15 cellular contexts compared by ENCODE assay signal in the genomic region with DNA sequence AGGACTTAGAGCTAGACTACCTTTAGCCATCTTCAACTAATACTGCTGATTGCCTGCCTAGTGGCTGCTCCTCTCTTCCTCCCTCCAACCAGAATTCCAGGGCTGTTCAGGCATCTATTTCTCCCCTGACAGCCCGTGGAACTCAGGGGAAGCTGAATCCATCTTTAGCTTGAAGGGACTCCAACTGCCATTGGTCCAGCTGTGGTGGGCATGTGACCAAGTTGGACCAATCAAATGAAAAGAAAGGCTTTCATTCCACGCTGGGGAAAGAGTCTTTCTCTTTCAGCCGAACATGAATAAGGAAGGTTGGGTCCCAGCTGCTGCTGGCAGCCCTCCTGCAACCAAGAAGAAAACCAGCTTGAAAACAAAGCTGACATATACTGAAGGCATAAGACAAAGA.
DNase-seq lines count a peak whose midpoint lies in the region; ATAC-seq and TF ChIP-seq lines count a peak whose summit lies in the region.
"Had no signal": no experiment of that assay in that cellular context is flagged by ENCODE, and none has a peak within 500 bp of the region (broad histone marks: within the 10 kb centered on the region; RNA-seq: fewer than 3 reads in every experiment).

No MANE protein-coding gene starts in this region.

- TF ChIP-seq POLR2A in transverse colon (IDR thresholded peaks at IDR 0.05): no peak

- H3K36me3 ChIP-seq in Karpas-422 (ENCODE audit: insufficient read depth, low read length) (no peaks in the 10 kb centered on the region), mesendoderm (ENCODE audit: control insufficient read depth, insufficient read depth, low read length) (no peaks in the 10 kb centered on the region), transverse colon (no peaks in the 10 kb centered on the region)

- H3K27me3 ChIP-seq in Karpas-422 (ENCODE audit: low read length) (no peaks in the 10 kb centered on the region), mesendoderm (ENCODE audit: insufficient read depth, low read length, poor library complexity) (no peaks in the 10 kb centered on the region), transverse colon (no peaks in the 10 kb centered on the region)

- H3K4me1 Mint-ChIP-seq in WTC11: no peaks in the 10 kb centered on the region

- no peak overlapping the region for H3K27ac Mint-ChIP-seq in WTC11

- H3K9me3 Mint-ChIP-seq in WTC11: no peaks in the 10 kb centered on the region

- no peak overlapping the region for H3K18ac ChIP-seq in mesendoderm (ENCODE audit: low read length)

- H3K27ac ChIP-seq in Karpas-422 (ENCODE audit: low read length) (no peak overlapping the region), mesendoderm (ENCODE audit: low read depth, low read length) (no peak overlapping the region), transverse colon (no peak overlapping the region)

- H3K9me3 ChIP-seq in Karpas-422 (ENCODE audit: low read length) (no peaks in the 10 kb centered on the region), transverse colon (no peaks in the 10 kb centered on the region)

- POLR2A ChIA-PET in WTC11 (lab: Charles Lee): no interaction called here

- no peak overlapping the region for H3K4me3 Mint-ChIP-seq in WTC11

- H3K79me2 ChIP-seq in Karpas-422 (ENCODE audit: low read length): no peaks in the 10 kb centered on the region
- no peaks in the 10 kb centered on the region for H3K79me2 ChIP-seq in mesendoderm (ENCODE audit: control insufficient read depth, insufficient read depth, low read length)

- CTCF ChIA-PET in WTC11 (lab: Charles Lee): no interaction called here

- DNase-seq in ELR (ENCODE audit: low read depth): peak; percentile 8
- peak; percentile 50 for DNase-seq in Karpas-422
- DNase-seq in WTC11 (ENCODE audit: low spot score): no peak
- DNase-seq in mesendoderm: peak; percentile 31
- no peak for DNase-seq in NCI-H1092 treated with DMSO at 0.1 percent for 48 hours (lab: John Stamatoyannopoulos, UW)
- DNase-seq in transverse colon: no peak
- DNase-seq in cardiac septum (ENCODE audit: low spot score): no peak
- DNase-seq: DMS79 treated with DMSO at 0.1 percent for 48 hours, H7, KBM-7, NCI-H1105, NCI-H187 treated with DMSO at 0.1 percent for 48 hours, NCI-H2171, SIG-M5 had no signal

- intact Hi-C loops in transverse colon (cut with DNase I; ENCODE audit: low total_unique reads): no loop called here
- intact Hi-C loops in cardiac septum (cut with DNase I): no loop called here

- no peak overlapping the region for H4K5ac ChIP-seq in mesendoderm (ENCODE audit: low read length)

- H3K4me1 ChIP-seq in Karpas-422 (ENCODE audit: low read length) (no peaks in the 10 kb centered on the region), mesendoderm (ENCODE audit: control insufficient read depth, low read depth, low read length) (no peaks in the 10 kb centered on the region), transverse colon (no peaks in the 10 kb centered on the region)

- H2AFZ ChIP-seq in Karpas-422 (ENCODE audit: low read length): no peak overlapping the region

- H3K79me1 ChIP-seq in mesendoderm (ENCODE audit: low read length): no peaks in the 10 kb centered on the region

- H2BK120ac ChIP-seq in mesendoderm (ENCODE audit: low read depth, low read length): no peak overlapping the region

- H3K56ac ChIP-seq in mesendoderm (ENCODE audit: low read length): no peak overlapping the region

- H3K23ac ChIP-seq in mesendoderm (ENCODE audit: low read length): no peak overlapping the region

- ATAC-seq in WTC11: peak; percentile 68
- no peak for ATAC-seq in GM18907 (IDR thresholded peaks at IDR 0.05; ENCODE audit: unreplicated experiment)

- H2AK5ac ChIP-seq in mesendoderm (ENCODE audit: low read length): no peak overlapping the region

- no peak overlapping the region for H2BK15ac ChIP-seq in mesendoderm (replicated peaks; ENCODE audit: low read depth)

- H3K9ac ChIP-seq in Karpas-422 (ENCODE audit: low read length): no peak overlapping the region
- H3K9ac ChIP-seq in mesendoderm (ENCODE audit: low read length): no peak overlapping the region

- H3K36me3 Mint-ChIP-seq in WTC11: no peaks in the 10 kb centered on the region

- H4K20me1 ChIP-seq in Karpas-422 (ENCODE audit: insufficient read depth, low read depth, low read length): no peaks in the 10 kb centered on the region

- H3K4me2 ChIP-seq in Karpas-422 (ENCODE audit: low read depth, low read length, poor library complexity, severe bottlenecking) (no peak overlapping the region), mesendoderm (ENCODE audit: low read length) (no peak overlapping the region)

- H3K9me2 ChIP-seq in Karpas-422 (replicated peaks; ENCODE audit: insufficient read depth, low read length): no peaks in the 10 kb centered on the region

- TF ChIP-seq CTCF in WTC11 (IDR thresholded peaks at IDR 0.05) (no peak), transverse colon (IDR thresholded peaks at IDR 0.05) (no peak)

- H3K4ac ChIP-seq in mesendoderm (ENCODE audit: low read depth, low read length): no peak overlapping the region

- TF ChIP-seq EP300 in transverse colon (IDR thresholded peaks at IDR 0.05; ENCODE audit: low read depth): no peak

- H4K8ac ChIP-seq in mesendoderm (ENCODE audit: low read depth, low read length): no peak overlapping the region

- no peak overlapping the region for H3K4me3 ChIP-seq in Karpas-422 (ENCODE audit: low read length)
- H3K4me3 ChIP-seq in mesendoderm (ENCODE audit: low read length): no peak overlapping the region
- no peak overlapping the region for H3K4me3 ChIP-seq in transverse colon

- no peak overlapping the region for H2BK5ac ChIP-seq in mesendoderm (ENCODE audit: low read length)

- in situ Hi-C loops in transverse colon (cut with MboI; ENCODE audit: low pct_ligation_motif_present in 1 of 4, low pct_unique_long_range_greater_than_20kb in 1 of 4, low sequenced_read_pairs in 3 of 4): no loop called here

- WGBS in mesendoderm (ENCODE audit: extremely low coverage, insufficient coverage, low lambda C conversion rate): no CpG with 5 or more reads among the region's 3 CpGs
- WGBS in transverse colon (ENCODE audit: low coverage in 1 of 2), 2 donors: 52% methylated on average over 3 of the region's 3 CpGs; no CpG with 5 or more reads in 1 of the 2 donors

- no peaks in the 10 kb centered on the region; the same call in 1 of the 2 replicates for H3K27me3 Mint-ChIP-seq in WTC11 (ENCODE audit: low read depth)

TF ChIP-seq in WTC11, 78 proteins besides CTCF, POLR2A, EP300 and RAD21 (continues in another document):
- TF ChIP-seq, protein P1, sequence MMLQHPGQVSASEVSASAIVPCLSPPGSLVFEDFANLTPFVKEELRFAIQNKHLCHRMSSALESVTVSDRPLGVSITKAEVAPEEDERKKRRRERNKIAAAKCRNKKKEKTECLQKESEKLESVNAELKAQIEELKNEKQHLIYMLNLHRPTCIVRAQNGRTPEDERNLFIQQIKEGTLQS (CRISPR knock-in tag; conservative IDR thresholded peaks at IDR 0.05): no peak
- TF ChIP-seq, protein P2, sequence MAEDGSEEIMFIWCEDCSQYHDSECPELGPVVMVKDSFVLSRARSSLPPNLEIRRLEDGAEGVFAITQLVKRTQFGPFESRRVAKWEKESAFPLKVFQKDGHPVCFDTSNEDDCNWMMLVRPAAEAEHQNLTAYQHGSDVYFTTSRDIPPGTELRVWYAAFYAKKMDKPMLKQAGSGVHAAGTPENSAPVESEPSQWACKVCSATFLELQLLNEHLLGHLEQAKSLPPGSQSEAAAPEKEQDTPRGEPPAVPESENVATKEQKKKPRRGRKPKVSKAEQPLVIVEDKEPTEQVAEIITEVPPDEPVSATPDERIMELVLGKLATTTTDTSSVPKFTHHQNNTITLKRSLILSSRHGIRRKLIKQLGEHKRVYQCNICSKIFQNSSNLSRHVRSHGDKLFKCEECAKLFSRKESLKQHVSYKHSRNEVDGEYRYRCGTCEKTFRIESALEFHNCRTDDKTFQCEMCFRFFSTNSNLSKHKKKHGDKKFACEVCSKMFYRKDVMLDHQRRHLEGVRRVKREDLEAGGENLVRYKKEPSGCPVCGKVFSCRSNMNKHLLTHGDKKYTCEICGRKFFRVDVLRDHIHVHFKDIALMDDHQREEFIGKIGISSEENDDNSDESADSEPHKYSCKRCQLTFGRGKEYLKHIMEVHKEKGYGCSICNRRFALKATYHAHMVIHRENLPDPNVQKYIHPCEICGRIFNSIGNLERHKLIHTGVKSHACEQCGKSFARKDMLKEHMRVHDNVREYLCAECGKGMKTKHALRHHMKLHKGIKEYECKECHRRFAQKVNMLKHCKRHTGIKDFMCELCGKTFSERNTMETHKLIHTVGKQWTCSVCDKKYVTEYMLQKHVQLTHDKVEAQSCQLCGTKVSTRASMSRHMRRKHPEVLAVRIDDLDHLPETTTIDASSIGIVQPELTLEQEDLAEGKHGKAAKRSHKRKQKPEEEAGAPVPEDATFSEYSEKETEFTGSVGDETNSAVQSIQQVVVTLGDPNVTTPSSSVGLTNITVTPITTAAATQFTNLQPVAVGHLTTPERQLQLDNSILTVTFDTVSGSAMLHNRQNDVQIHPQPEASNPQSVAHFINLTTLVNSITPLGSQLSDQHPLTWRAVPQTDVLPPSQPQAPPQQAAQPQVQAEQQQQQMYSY (CRISPR knock-in tag; IDR thresholded peaks at IDR 0.05): no peak
- no peak for TF ChIP-seq AFF4 (CRISPR knock-in tag; IDR thresholded peaks at IDR 0.05; ENCODE audit: borderline replicate concordance)

Comparison
In these comparisons a context has a peak if more than half of its experiments do, and no peak if none do; other contexts are left out.
1. DNase-seq: peak in ELR (single experiment), Karpas-422 (single experiment) and mesendoderm (single experiment); none in WTC11 (single experiment), NCI-H1092 treated with DMSO at 0.1 percent for 48 hours (single experiment), transverse colon (single experiment) and cardiac septum (single experiment).